13 cellular contexts compared by ENCODE assay signal in genomic region chr11:2524446-2525165, GRCh38.
A peak's percentile ranks its signal among the peaks of the same experiment; 100 is the strongest.
DNase-seq lines count a peak whose midpoint lies in the region; ATAC-seq and TF ChIP-seq lines count a peak whose summit lies in the region.
"Had no signal": no experiment of that assay in that cellular context is flagged by ENCODE, and none has a peak within 500 bp of the region (broad histone marks: within the 10 kb centered on the region; RNA-seq: fewer than 3 reads in every experiment).

No MANE protein-coding gene starts in this region.

- intact Hi-C loops in Right ventricle myocardium superior (cut with DNase I) = loop anchor here (5.0 to 10.0 kb wide), 2 partner anchors 77 to 220 kb away; partner anchors contain the start of genes C11orf21, KCNQ1 and TSPAN32
- intact Hi-C loops in cardiac septum (cut with DNase I) = loop anchor here (5.0 kb wide), 1 partner anchor 327 kb away; no protein-coding TSS in a partner anchor
- intact Hi-C loops in body of pancreas (cut with DNase I) = loop anchor here (10.0 kb wide), 1 partner anchor 220 kb away; the partner anchor contains the start of genes C11orf21 and TSPAN32

- no peak for TF ChIP-seq CTCF in body of pancreas (IDR thresholded peaks at IDR 0.05)
- no peak for TF ChIP-seq CTCF in upper lobe of left lung (IDR thresholded peaks at IDR 0.05)

- TF ChIP-seq POLR2A in body of pancreas (IDR thresholded peaks at IDR 0.05) (no peak), upper lobe of left lung (IDR thresholded peaks at IDR 0.05) (no peak)

- DNase-seq in Right ventricle myocardium superior (peak; percentile 30), cardiac septum (ENCODE audit: low spot score) (no peak), body of pancreas (peak in 3 of 4 donors; percentile 5 to 10 (median 9)), mesenteric fat pad (ENCODE audit: low spot score) (peak; percentile 65), upper lobe of left lung (peak; percentile 11 to 50), NCI-H748 (lab: John Stamatoyannopoulos, UW; ENCODE audit: unreplicated experiment) (no peak)
- DNase-seq: AML-193; GOT3; NCI-H2171; stimulated activated naive CD4-positive, alpha-beta T cell treated with Interleukin-2 at 50 U/mL for 16 hours had no signal

- ATAC-seq in Right ventricle myocardium superior (ENCODE audit: poor library complexity) (no peak), body of pancreas (no peak), upper lobe of left lung (ENCODE audit: low FRiP score in 2 of 2) (no peak), HG03457 (IDR thresholded peaks at IDR 0.05; ENCODE audit: unreplicated experiment) (no peak), HG03354 (IDR thresholded peaks at IDR 0.05; ENCODE audit: poor library complexity, severe bottlenecking, unreplicated experiment) (no peak)
- ATAC-seq: T-cell had no signal

- H3K4me1 ChIP-seq in body of pancreas (peaks cover 28% of the 10 kb centered on the region), upper lobe of left lung (peaks cover 0 to 16% (median 10%) of the 10 kb centered on the region in 4 donors)

- 56 to 79% methylated on average over 6 to 15 of the region's 15 CpGs for WGBS in body of pancreas, 2 donors
- 74% methylated on average over 10 to 15 of the region's 15 CpGs for WGBS in upper lobe of left lung, 2 donors

- no peak overlapping the region for H3K4me3 ChIP-seq in body of pancreas
- no peak overlapping the region for H3K4me3 ChIP-seq in upper lobe of left lung

- no peaks in the 10 kb centered on the region for H3K27me3 ChIP-seq in body of pancreas
- no peaks in the 10 kb centered on the region for H3K27me3 ChIP-seq in upper lobe of left lung

- H3K36me3 ChIP-seq in body of pancreas (replicated peaks in 1 of 2; ENCODE audit: insufficient read depth in 1 of 2, low read depth in 2 of 2) (no peaks in the 10 kb centered on the region), upper lobe of left lung (peaks cover 0 to 12% (median 0%) of the 10 kb centered on the region in 4 donors)

- H3K9me3 ChIP-seq in body of pancreas (no peaks in the 10 kb centered on the region), upper lobe of left lung (no peaks in the 10 kb centered on the region)

- H3K27ac ChIP-seq in body of pancreas = no peak overlapping the region
- H3K27ac ChIP-seq in upper lobe of left lung = no peak overlapping the region

- no peak for TF ChIP-seq EP300 in upper lobe of left lung (IDR thresholded peaks at IDR 0.05)

Comparison
In these comparisons a context has a peak if more than half of its experiments do, and no peak if none do; other contexts are left out.
1. DNase-seq: peak in Right ventricle myocardium superior (single experiment), body of pancreas (3 of 4), mesenteric fat pad (single experiment) and upper lobe of left lung (2 of 2); none in cardiac septum (single experiment) and NCI-H748 (single experiment).